Comparison of ENCODE assay signal across 21 cellular contexts in the genomic region with DNA sequence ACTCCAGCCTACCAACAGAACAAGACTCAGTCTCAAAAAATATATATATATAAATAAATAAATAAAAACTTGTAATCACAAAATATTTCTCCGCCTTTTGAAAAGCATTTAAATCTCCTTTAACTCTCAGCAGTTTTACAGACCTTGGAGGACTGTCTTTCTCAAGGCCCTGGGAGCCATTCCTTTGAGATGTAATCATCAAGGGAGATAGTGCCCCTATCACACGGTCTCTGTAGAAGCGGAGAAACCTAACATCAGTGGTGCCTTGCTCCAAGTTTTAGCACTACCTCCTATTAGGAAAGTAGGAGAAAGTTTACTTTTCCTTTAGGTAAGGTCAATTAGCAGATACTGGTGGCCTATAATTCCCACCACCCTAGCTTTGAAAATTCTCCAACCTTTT. TPM values are rescaled to one million over a fixed set of nuclear protein-coding genes. Genes with fewer than 3 reads are reported as not detected.
DNase-seq lines count a peak whose midpoint lies in the region; ATAC-seq and TF ChIP-seq lines count a peak whose summit lies in the region.
"Had no signal": no experiment of that assay in that cellular context is flagged by ENCODE, and none has a peak within 500 bp of the region (broad histone marks: within the 10 kb centered on the region; RNA-seq: fewer than 3 reads in every experiment).

No MANE protein-coding gene starts in this region.

- no peak overlapping the region for H3K4me3 ChIP-seq in esophagus muscularis mucosa
- H3K4me3 ChIP-seq in neutrophil (ENCODE audit: low read depth in 1 of 2, low read length in 1 of 2): no peak overlapping the region
- H3K4me3 ChIP-seq: SK-N-MC had no signal

- H3K27me3 ChIP-seq in esophagus muscularis mucosa (no peaks in the 10 kb centered on the region), neutrophil (no peaks in the 10 kb centered on the region)

- H3K4me3 Mint-ChIP-seq in activated CD8-positive, alpha-beta memory T cell treated with anti-CD3 and anti-CD28 coated beads, Interleukin-2, amount 10 ng/mL, durations not matched to agents 7 days and 5 days: no peak overlapping the region
- H3K4me3 Mint-ChIP-seq: CD4-positive, alpha-beta T cell; IgD-negative memory B cell had no signal

- no peak for ATAC-seq in GM21390 (IDR thresholded peaks at IDR 0.05; ENCODE audit: unreplicated experiment)
- no peak for ATAC-seq in activated CD8-positive, alpha-beta memory T cell treated with anti-CD3 and anti-CD28 coated beads, Interleukin-2, amount 10 ng/mL, durations not matched to agents 7 days and 5 days
- ATAC-seq: Right ventricle myocardium inferior had no signal

- no peak for TF ChIP-seq EP300 in esophagus muscularis mucosa (IDR thresholded peaks at IDR 0.05)

- TF ChIP-seq CTCF in esophagus muscularis mucosa (IDR thresholded peaks at IDR 0.05) (no peak), neutrophil (IDR thresholded peaks at IDR 0.05) (no peak)

- H3K36me3 ChIP-seq in esophagus muscularis mucosa (peaks cover 11 to 72% (median 39%) of the 10 kb centered on the region in 4 donors), neutrophil (peaks cover 37% of the 10 kb centered on the region)

- no peak for TF ChIP-seq POLR2A in esophagus muscularis mucosa (IDR thresholded peaks at IDR 0.05; ENCODE audit: low read depth)

- CTCF ChIA-PET in activated CD8-positive, alpha-beta memory T cell treated with anti-CD3 and anti-CD28 coated beads, Interleukin-2, amount 10 ng/mL, durations not matched to agents 7 days and 5 days (lab: Charles Lee): no interaction called here

- H3K9me3 ChIP-seq in esophagus muscularis mucosa (no peaks in the 10 kb centered on the region), neutrophil (no peaks in the 10 kb centered on the region)

- H3K4me1 Mint-ChIP-seq in activated CD8-positive, alpha-beta memory T cell treated with anti-CD3 and anti-CD28 coated beads, Interleukin-2, amount 10 ng/mL, durations not matched to agents 7 days and 5 days: peaks cover 28% of the 10 kb centered on the region

- H3K36me3 Mint-ChIP-seq in activated CD8-positive, alpha-beta memory T cell treated with anti-CD3 and anti-CD28 coated beads, Interleukin-2, amount 10 ng/mL, durations not matched to agents 7 days and 5 days: peaks cover 41% of the 10 kb centered on the region
- H3K36me3 Mint-ChIP-seq: IgD-negative memory B cell had no signal

- H3K4me1 ChIP-seq in esophagus muscularis mucosa (peaks cover 0 to 67% (median 39%) of the 10 kb centered on the region in 4 donors), neutrophil (ENCODE audit: control insufficient read depth in 1 of 2, insufficient read depth in 1 of 2, low read depth in 1 of 2, low read length in 1 of 2) (peaks cover 46 to 65% of the 10 kb centered on the region in 2 experiments)

- intact Hi-C loops in esophagus muscularis mucosa (cut with DNase I): no loop called here

- H3K9me3 Mint-ChIP-seq in activated CD8-positive, alpha-beta memory T cell treated with anti-CD3 and anti-CD28 coated beads, Interleukin-2, amount 10 ng/mL, durations not matched to agents 7 days and 5 days (ENCODE audit: low read depth): no peaks in the 10 kb centered on the region
- H3K9me3 Mint-ChIP-seq: CD4-positive, alpha-beta T cell; IgD-negative memory B cell had no signal

- DNase-seq in NCI-H226: peak; percentile 19
- DNase-seq in esophagus muscularis mucosa (ENCODE audit: extremely low spot score): no peak
- no peak for DNase-seq in activated CD8-positive, alpha-beta memory T cell treated with anti-CD3 and anti-CD28 coated beads, Interleukin-2, amount 10 ng/mL, durations not matched to agents 7 days and 5 days
- DNase-seq in DMS153 (lab: John Stamatoyannopoulos, UW): no peak
- no peak for DNase-seq in HuH-7.5 (ENCODE audit: low spot score)
- DNase-seq: CD4-positive, alpha-beta T cell; COR-L47; DMS 273 treated with DMSO at 0.1 percent for 48 hours; GDM1; NCI-H1105 treated with DMSO at 0.1 percent for 48 hours; NCI-H2081; NCI-H2171 treated with DMSO at 0.1 percent for 48 hours; NCI-H446; NCI-H526 treated with DMSO at 0.1 percent for 48 hours; OCI-M1; SW 1271 had no signal

- H3K27me3 Mint-ChIP-seq in activated CD8-positive, alpha-beta memory T cell treated with anti-CD3 and anti-CD28 coated beads, Interleukin-2, amount 10 ng/mL, durations not matched to agents 7 days and 5 days: no peaks in the 10 kb centered on the region
- H3K27me3 Mint-ChIP-seq: CD4-positive, alpha-beta T cell; IgD-negative memory B cell had no signal

- peak overlapping the region in 3 of 4 donors; percentile 3 to 38 (median 19) for H3K27ac ChIP-seq in esophagus muscularis mucosa (replicated peaks in 1 of 4)
- H3K27ac ChIP-seq in neutrophil: peak overlapping the region; percentile 88
- H3K27ac ChIP-seq: SK-N-MC had no signal

- H3K27ac Mint-ChIP-seq in activated CD8-positive, alpha-beta memory T cell treated with anti-CD3 and anti-CD28 coated beads, Interleukin-2, amount 10 ng/mL, durations not matched to agents 7 days and 5 days: no peak overlapping the region
- H3K27ac Mint-ChIP-seq: CD4-positive, alpha-beta T cell; IgD-negative memory B cell had no signal

- 96% methylated on average over 3 of the region's 3 CpGs for WGBS in esophagus muscularis mucosa

RNA-seq across cellular contexts. Expression of gene ANTXR2, which starts 58.5 kb away (rescaled TPM):
- 100 to 1,000 TPM; 319 to 518 (median 329) TPM for total RNA-seq in esophagus muscularis mucosa
- 10 to 100 TPM; 52.0 to 55.0 TPM for total RNA-seq in activated CD8-positive, alpha-beta memory T cell treated with anti-CD3 and anti-CD28 coated beads, Interleukin-2, amount 10 ng/mL, durations not matched to agents 7 days and 5 days

Comparison
In these comparisons a context has a peak if more than half of its experiments do, and no peak if none do; other contexts are left out.
1. RNA of gene ANTXR2, which starts 58.5 kb away (total RNA-seq): 319 to 518 TPM in esophagus muscularis mucosa; 52.0 to 55.0 TPM in activated CD8-positive, alpha-beta memory T cell treated with anti-CD3 and anti-CD28 coated beads, Interleukin-2, amount 10 ng/mL, durations not matched to agents 7 days and 5 days; every median in the first group is over 4 times any median in the second.